Comparison of ENCODE assay signal across 1 cellular context in the genomic region with DNA sequence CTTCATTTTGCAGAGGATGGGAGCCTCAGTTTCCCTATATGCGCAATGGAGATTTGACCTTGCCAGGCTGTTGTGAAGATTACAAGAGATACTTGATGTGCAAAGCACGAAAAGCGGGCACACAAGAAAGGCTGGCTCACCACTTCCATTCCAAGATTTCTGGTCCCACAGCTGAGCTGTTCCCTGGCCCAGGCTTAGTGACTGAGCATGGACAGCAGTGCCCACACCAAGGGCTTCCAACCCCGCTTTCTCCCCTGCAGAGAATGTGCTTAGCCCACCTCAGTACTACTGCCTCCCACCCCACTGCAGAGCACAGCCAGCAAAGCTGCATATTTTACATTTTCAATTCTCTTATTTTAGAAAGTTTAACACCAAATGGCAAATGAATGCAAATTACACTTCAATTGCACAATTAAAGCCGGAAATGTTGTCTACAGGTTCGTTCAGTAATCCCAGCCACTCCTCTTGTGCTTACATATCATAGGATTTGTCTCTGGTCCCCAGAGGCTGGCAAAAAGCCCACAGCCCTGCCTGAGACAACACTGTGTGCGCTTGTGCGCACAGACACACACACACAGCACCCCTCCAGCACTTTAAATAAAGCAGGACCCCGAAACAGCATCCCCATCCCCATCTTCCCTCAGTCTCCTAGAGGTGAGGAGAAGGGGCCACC.
TF ChIP-seq lines count a peak whose summit lies in the region.

No MANE protein-coding gene starts in this region.

TF ChIP-seq in WTC11, 78 proteins besides CTCF, POLR2A, EP300 and RAD21 (continued from another document):
- TF ChIP-seq ZNF512 (CRISPR knock-in tag; IDR thresholded peaks at IDR 0.05; ENCODE audit: borderline replicate concordance), result no peak
TF ChIP-seq in WTC11: peak in this region for 0.
